Comparison of ENCODE assay signal across 9 cellular contexts in genomic region chr10:79248341-79248931, GRCh38.
DNase-seq lines count a peak whose midpoint lies in the region; ATAC-seq, FAIRE-seq and TF ChIP-seq lines count a peak whose summit lies in the region.
"Had no signal": no experiment of that assay in that cellular context is flagged by ENCODE, and none has a peak within 500 bp of the region (broad histone marks: within the 10 kb centered on the region; RNA-seq: fewer than 3 reads in every experiment).

No MANE protein-coding gene starts in this region.

- FAIRE-seq in frontal cortex (lab: Jason Lieb, UNC): no peak
- FAIRE-seq: islet of Langerhans had no signal

- H3K36me3 Mint-ChIP-seq in activated naive CD4-positive, alpha-beta T cell treated with anti-CD3 and anti-CD28 coated beads, Interleukin-2, amount 50 U/mL, for 72 hours: peaks cover 0 to 16% of the 10 kb centered on the region in 2 donors
- H3K36me3 Mint-ChIP-seq in central memory CD8-positive, alpha-beta T cell (ENCODE audit: insufficient read depth): peaks cover 8% of the 10 kb centered on the region

- no peaks in the 10 kb centered on the region for H3K9me3 Mint-ChIP-seq in activated naive CD4-positive, alpha-beta T cell treated with anti-CD3 and anti-CD28 coated beads, Interleukin-2, amount 50 U/mL, for 72 hours
- H3K9me3 Mint-ChIP-seq in central memory CD8-positive, alpha-beta T cell: no peaks in the 10 kb centered on the region

- H3K27me3 Mint-ChIP-seq in central memory CD8-positive, alpha-beta T cell: no peaks in the 10 kb centered on the region

- H3K4me3 Mint-ChIP-seq in central memory CD8-positive, alpha-beta T cell: peak overlapping the region; percentile 40

- intact Hi-C loops in vagina (cut with DNase I): no loop called here

- no peaks in the 10 kb centered on the region for H3K27me3 ChIP-seq in muscle layer of colon (ENCODE audit: control insufficient read depth in 1 of 2, insufficient read depth in 2 of 2, low read length in 2 of 2)
- no peaks in the 10 kb centered on the region for H3K27me3 ChIP-seq in vagina

- H3K9me3 ChIP-seq in muscle layer of colon (ENCODE audit: low read length): no peaks in the 10 kb centered on the region
- H3K9me3 ChIP-seq in vagina: no peaks in the 10 kb centered on the region

- peak overlapping the region; percentile 75 to 83 for H3K27ac Mint-ChIP-seq in activated naive CD4-positive, alpha-beta T cell treated with anti-CD3 and anti-CD28 coated beads, Interleukin-2, amount 50 U/mL, for 72 hours
- H3K27ac Mint-ChIP-seq in central memory CD8-positive, alpha-beta T cell (ENCODE audit: low read depth): peak overlapping the region; percentile 66

- H3K9ac ChIP-seq in muscle layer of colon (ENCODE audit: low read length): peak overlapping the region; percentile 61

- no peak for TF ChIP-seq CTCF in vagina (IDR thresholded peaks at IDR 0.05)

- no peak for ATAC-seq in activated naive CD4-positive, alpha-beta T cell treated with anti-CD3 and anti-CD28 coated beads, Interleukin-2, amount 50 U/mL, for 72 hours
- no peak for ATAC-seq in central memory CD8-positive, alpha-beta T cell (replicated peaks; ENCODE audit: extremely low read depth, poor library complexity, severe bottlenecking)

- DNase-seq in activated naive CD4-positive, alpha-beta T cell treated with anti-CD3 and anti-CD28 coated beads, Interleukin-2, amount 50 U/mL, for 72 hours (ENCODE audit: low spot score in 2 of 2): no peak
- no peak for DNase-seq in activated naive CD4-positive, alpha-beta T cell (lab: John Stamatoyannopoulos, UW)
- no peak for DNase-seq in central memory CD8-positive, alpha-beta T cell (ENCODE audit: low spot score in 2 of 2)
- DNase-seq in vagina (ENCODE audit: extremely low spot score in 2 of 2) (no peak), frontal cortex (ENCODE audit: low spot score in 2 of 2) (no peak), T-helper 9 cell (no peak)
- DNase-seq in stimulated activated CD4-positive, alpha-beta T cell treated with anti-CD3 and anti-CD28 coated beads, Interleukin-15, amount 100 ng/mL, for 24 hours: no peak

- H3K27ac ChIP-seq in muscle layer of colon (ENCODE audit: low read depth, low read length) (peak overlapping the region; percentile 90), vagina (peak overlapping the region; percentile 73)

- H3K36me3 ChIP-seq in muscle layer of colon (ENCODE audit: insufficient read depth, low read length) (peaks cover 4% of the 10 kb centered on the region), vagina (no peaks in the 10 kb centered on the region)

- H3K4me1 ChIP-seq in muscle layer of colon (ENCODE audit: insufficient read depth, low read length) (peaks cover 92% of the 10 kb centered on the region), vagina (peaks cover 92% of the 10 kb centered on the region)

- TF ChIP-seq POLR2A in vagina (IDR thresholded peaks at IDR 0.05): no peak

- H3K4me3 ChIP-seq in muscle layer of colon (ENCODE audit: low read depth in 1 of 2, low read length in 2 of 2) (no peak overlapping the region), vagina (no peak overlapping the region)

- peaks cover 82% of the 10 kb centered on the region for H3K4me1 Mint-ChIP-seq in central memory CD8-positive, alpha-beta T cell
